31 cellular contexts compared by ENCODE assay signal in the genomic region with DNA sequence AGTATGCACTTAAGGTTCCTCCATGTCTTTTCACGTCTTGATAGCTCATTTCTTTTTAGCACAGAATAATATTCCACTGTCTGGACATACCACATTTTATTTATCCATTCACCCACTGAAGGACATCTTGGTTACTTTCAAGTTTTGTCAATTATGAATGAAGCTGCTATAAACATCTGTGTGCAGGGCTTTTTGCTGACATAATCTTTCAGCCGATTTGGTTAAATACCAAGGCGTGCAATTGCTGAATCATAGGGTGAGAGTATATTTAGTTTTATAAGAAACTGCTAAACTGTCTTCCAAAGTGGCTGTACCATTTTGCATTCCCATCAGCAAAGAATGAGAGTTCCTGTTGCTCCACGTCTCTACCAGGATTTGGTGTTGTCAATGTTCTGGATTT.
"Had no signal": no experiment of that assay in that cellular context is flagged by ENCODE, and none has a peak within 500 bp of the region (broad histone marks: within the 10 kb centered on the region; RNA-seq: fewer than 3 reads in every experiment).

No MANE protein-coding gene starts in this region.

- H3K4me1 ChIP-seq: adrenal gland, body of pancreas, breast epithelium had no signal

- DNase-seq: activated B cell treated with CpG ODN at 0.5 μM for 24 hours; activated CD4-positive, alpha-beta memory T cell treated with anti-CD3 and anti-CD28 coated beads for 36 hours; activated CD4-positive, alpha-beta T cell treated with anti-CD3 and anti-CD28 coated beads for 4 hours; activated CD4-positive, alpha-beta T cell treated with anti-CD3 and anti-CD28 coated beads, Interleukin-2, amount 10 ng/mL, durations not matched to agents 24 days and 14 days; activated CD4-positive, alpha-beta T cell treated with anti-CD3 and anti-CD28 coated beads, Interleukin-2, amount 50 U/mL, for 1 hour; activated CD4-positive, alpha-beta T cell treated with anti-CD3 and anti-CD28 coated beads, Interleukin-2, amount 50 U/mL, for 4 hours; activated CD4-positive, CD25-positive, alpha-beta regulatory T cell treated with anti-CD3 and anti-CD28 coated beads, Interleukin-2, amount 50 U/mL, for 72 hours; activated CD8-positive, alpha-beta memory T cell treated with anti-CD3 and anti-CD28 coated beads, Interleukin-2, amount 50 U/mL, for 4 hours; activated CD8-positive, alpha-beta T cell treated with anti-CD3 and anti-CD28 coated beads for 36 hours; activated effector memory CD4-positive, alpha-beta T cell treated with anti-CD3 and anti-CD28 coated beads, Interleukin-2, amount 50 U/mL, for 16 hours; activated gamma-delta T cell treated with Interleukin-2 at 50 U/mL for 16 hours; activated naive CD4-positive, alpha-beta T cell; activated naive CD4-positive, alpha-beta T cell treated with anti-CD3 and anti-CD28 coated beads for 36 hours; activated naive CD4-positive, alpha-beta T cell treated with anti-CD3 and anti-CD28 coated beads, Interleukin-2, amount 50 U/mL, for 16 hours; activated naive CD8-positive, alpha-beta T cell treated with anti-CD3 and anti-CD28 coated beads for 36 hours; activated T-cell treated with anti-CD3 and anti-CD28 coated beads for 4 hours; activated T-cell treated with anti-CD3 and anti-CD28 coated beads, Interleukin-2, amount 50 U/mL, for 1 hour; activated T-cell treated with anti-CD3 and anti-CD28 coated beads, Interleukin-2, amount 50 U/mL, for 4 hours; activated T-cell treated with anti-CD3 and anti-CD28 coated beads, Interleukin-2, amount 50 U/mL, for 72 hours; adrenal gland; amniotic stem cell; aorta; body of pancreas; brain microvascular endothelial cell; central memory CD4-positive, alpha-beta T cell; T-helper 2 cell; T-helper 9 cell had no signal

- H3K27ac ChIP-seq: adrenal gland, body of pancreas, brain microvascular endothelial cell, breast epithelium, VCaP had no signal

- H3K36me3 ChIP-seq: adrenal gland, brain microvascular endothelial cell, breast epithelium had no signal

- ATAC-seq: activated CD8-positive, alpha-beta T cell treated with anti-CD3 and anti-CD28 coated beads for 36 hours; activated naive CD4-positive, alpha-beta T cell treated with anti-CD3 and anti-CD28 coated beads, Interleukin-2, amount 50 U/mL, for 72 hours; activated T-cell treated with anti-CD3 and anti-CD28 coated beads, Interleukin-2, amount 50 U/mL, for 4 hours; activated T-cell treated with anti-CD3 and anti-CD28 coated beads, Interleukin-2, amount 50 U/mL, for 72 hours; activated T-helper 17 cell treated with anti-CD3 and anti-CD28 coated beads, Interleukin-2, amount 50 U/mL, for 72 hours; body of pancreas had no signal

- H3K27me3 ChIP-seq: adrenal gland, body of pancreas, brain microvascular endothelial cell, breast epithelium had no signal

- H3K9me3 ChIP-seq: adrenal gland, body of pancreas, breast epithelium had no signal

- H3K4me3 ChIP-seq: adrenal gland, body of pancreas, breast epithelium had no signal
